1 cellular context compared by ENCODE assay signal in the genomic region with DNA sequence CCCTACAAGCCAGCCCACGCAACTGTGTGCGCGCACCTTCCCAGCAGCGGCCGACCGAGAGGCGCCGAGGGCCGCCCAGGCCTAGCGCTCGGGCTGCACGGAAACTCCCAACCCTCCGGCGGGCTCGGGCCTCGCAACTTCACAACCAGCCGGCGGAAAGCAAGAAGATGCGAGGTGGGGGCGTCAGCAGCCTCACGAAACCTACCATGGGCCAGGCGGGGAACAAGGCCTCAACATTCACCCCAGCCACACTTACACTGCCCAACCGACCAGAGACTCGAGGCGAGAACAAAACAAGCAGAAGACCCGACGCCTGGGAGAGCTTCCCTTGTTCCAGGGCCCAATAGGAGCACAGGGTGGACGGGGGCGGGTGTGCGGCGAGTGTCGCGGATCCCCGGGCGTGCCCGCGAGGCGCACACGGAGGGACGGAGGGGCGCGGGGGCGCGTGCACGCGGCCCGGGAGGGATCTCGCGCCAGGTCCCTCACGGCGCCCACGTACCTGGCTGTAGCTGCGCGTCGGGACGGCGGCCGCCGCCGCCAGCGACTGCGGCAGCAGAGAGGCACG.
TF ChIP-seq lines count a peak whose summit lies in the region.

No MANE protein-coding gene starts in this region.

TF ChIP-seq in K562, 482 proteins besides CTCF, POLR2A, EP300 and RAD21 (continued from another document and continues in another):
- TF ChIP-seq, protein P1, sequence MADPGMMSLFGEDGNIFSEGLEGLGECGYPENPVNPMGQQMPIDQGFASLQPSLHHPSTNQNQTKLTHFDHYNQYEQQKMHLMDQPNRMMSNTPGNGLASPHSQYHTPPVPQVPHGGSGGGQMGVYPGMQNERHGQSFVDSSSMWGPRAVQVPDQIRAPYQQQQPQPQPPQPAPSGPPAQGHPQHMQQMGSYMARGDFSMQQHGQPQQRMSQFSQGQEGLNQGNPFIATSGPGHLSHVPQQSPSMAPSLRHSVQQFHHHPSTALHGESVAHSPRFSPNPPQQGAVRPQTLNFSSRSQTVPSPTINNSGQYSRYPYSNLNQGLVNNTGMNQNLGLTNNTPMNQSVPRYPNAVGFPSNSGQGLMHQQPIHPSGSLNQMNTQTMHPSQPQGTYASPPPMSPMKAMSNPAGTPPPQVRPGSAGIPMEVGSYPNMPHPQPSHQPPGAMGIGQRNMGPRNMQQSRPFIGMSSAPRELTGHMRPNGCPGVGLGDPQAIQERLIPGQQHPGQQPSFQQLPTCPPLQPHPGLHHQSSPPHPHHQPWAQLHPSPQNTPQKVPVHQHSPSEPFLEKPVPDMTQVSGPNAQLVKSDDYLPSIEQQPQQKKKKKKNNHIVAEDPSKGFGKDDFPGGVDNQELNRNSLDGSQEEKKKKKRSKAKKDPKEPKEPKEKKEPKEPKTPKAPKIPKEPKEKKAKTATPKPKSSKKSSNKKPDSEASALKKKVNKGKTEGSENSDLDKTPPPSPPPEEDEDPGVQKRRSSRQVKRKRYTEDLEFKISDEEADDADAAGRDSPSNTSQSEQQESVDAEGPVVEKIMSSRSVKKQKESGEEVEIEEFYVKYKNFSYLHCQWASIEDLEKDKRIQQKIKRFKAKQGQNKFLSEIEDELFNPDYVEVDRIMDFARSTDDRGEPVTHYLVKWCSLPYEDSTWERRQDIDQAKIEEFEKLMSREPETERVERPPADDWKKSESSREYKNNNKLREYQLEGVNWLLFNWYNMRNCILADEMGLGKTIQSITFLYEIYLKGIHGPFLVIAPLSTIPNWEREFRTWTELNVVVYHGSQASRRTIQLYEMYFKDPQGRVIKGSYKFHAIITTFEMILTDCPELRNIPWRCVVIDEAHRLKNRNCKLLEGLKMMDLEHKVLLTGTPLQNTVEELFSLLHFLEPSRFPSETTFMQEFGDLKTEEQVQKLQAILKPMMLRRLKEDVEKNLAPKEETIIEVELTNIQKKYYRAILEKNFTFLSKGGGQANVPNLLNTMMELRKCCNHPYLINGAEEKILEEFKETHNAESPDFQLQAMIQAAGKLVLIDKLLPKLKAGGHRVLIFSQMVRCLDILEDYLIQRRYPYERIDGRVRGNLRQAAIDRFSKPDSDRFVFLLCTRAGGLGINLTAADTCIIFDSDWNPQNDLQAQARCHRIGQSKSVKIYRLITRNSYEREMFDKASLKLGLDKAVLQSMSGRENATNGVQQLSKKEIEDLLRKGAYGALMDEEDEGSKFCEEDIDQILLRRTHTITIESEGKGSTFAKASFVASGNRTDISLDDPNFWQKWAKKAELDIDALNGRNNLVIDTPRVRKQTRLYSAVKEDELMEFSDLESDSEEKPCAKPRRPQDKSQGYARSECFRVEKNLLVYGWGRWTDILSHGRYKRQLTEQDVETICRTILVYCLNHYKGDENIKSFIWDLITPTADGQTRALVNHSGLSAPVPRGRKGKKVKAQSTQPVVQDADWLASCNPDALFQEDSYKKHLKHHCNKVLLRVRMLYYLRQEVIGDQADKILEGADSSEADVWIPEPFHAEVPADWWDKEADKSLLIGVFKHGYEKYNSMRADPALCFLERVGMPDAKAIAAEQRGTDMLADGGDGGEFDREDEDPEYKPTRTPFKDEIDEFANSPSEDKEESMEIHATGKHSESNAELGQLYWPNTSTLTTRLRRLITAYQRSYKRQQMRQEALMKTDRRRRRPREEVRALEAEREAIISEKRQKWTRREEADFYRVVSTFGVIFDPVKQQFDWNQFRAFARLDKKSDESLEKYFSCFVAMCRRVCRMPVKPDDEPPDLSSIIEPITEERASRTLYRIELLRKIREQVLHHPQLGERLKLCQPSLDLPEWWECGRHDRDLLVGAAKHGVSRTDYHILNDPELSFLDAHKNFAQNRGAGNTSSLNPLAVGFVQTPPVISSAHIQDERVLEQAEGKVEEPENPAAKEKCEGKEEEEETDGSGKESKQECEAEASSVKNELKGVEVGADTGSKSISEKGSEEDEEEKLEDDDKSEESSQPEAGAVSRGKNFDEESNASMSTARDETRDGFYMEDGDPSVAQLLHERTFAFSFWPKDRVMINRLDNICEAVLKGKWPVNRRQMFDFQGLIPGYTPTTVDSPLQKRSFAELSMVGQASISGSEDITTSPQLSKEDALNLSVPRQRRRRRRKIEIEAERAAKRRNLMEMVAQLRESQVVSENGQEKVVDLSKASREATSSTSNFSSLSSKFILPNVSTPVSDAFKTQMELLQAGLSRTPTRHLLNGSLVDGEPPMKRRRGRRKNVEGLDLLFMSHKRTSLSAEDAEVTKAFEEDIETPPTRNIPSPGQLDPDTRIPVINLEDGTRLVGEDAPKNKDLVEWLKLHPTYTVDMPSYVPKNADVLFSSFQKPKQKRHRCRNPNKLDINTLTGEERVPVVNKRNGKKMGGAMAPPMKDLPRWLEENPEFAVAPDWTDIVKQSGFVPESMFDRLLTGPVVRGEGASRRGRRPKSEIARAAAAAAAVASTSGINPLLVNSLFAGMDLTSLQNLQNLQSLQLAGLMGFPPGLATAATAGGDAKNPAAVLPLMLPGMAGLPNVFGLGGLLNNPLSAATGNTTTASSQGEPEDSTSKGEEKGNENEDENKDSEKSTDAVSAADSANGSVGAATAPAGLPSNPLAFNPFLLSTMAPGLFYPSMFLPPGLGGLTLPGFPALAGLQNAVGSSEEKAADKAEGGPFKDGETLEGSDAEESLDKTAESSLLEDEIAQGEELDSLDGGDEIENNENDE (IDR thresholded peaks at IDR 0.05; ENCODE audit: low read depth, low read length) = no peak
- no peak for TF ChIP-seq ZNF354B (CRISPR knock-in tag; IDR thresholded peaks at IDR 0.05)
- no peak for TF ChIP-seq NCOR1 (IDR thresholded peaks at IDR 0.05)
- no peak for TF ChIP-seq KAT8 (IDR thresholded peaks at IDR 0.05; ENCODE audit: low read depth)
- no peak for TF ChIP-seq ZNF398 (CRISPR knock-in tag; IDR thresholded peaks at IDR 0.05)
- no peak for TF ChIP-seq ZNF174 (CRISPR knock-in tag; IDR thresholded peaks at IDR 0.05)
- no peak for TF ChIP-seq NONO (IDR thresholded peaks at IDR 0.05; ENCODE audit: low read depth in 2 of 2, low read length in 1 of 2)
- TF ChIP-seq BDP1 (IDR thresholded peaks at IDR 0.05; ENCODE audit: insufficient read depth, insufficient read length) = no peak
- TF ChIP-seq ZNF696 (CRISPR knock-in tag; conservative IDR thresholded peaks at IDR 0.05) = no peak
- no peak for TF ChIP-seq XRCC3 (IDR thresholded peaks at IDR 0.05)
- no peak for TF ChIP-seq BRF2 (IDR thresholded peaks at IDR 0.05; ENCODE audit: borderline replicate concordance, insufficient read depth, insufficient read length)
- no peak for TF ChIP-seq HLTF (IDR thresholded peaks at IDR 0.05)
- no peak for TF ChIP-seq CEBPB (tag; IDR thresholded peaks at IDR 0.05)
- TF ChIP-seq CHD1 (IDR thresholded peaks at IDR 0.05; ENCODE audit: low read length) = peak; percentile 73
- TF ChIP-seq FUS (optimal IDR thresholded peaks at IDR 0.05; ENCODE audit: low read depth, low read length) = no peak
- TF ChIP-seq SMAD4 (CRISPR knock-in tag; conservative IDR thresholded peaks at IDR 0.05) = no peak
- TF ChIP-seq NUFIP1 (IDR thresholded peaks at IDR 0.05; ENCODE audit: partially characterized antibody) = no peak
- no peak for TF ChIP-seq ZKSCAN8 (CRISPR knock-in tag; IDR thresholded peaks at IDR 0.05)
- TF ChIP-seq NCOA2 (IDR thresholded peaks at IDR 0.05; ENCODE audit: partially characterized antibody in 2 of 2) = no peak
- no peak for TF ChIP-seq ARID2 (IDR thresholded peaks at IDR 0.05)
- TF ChIP-seq, protein P2, sequence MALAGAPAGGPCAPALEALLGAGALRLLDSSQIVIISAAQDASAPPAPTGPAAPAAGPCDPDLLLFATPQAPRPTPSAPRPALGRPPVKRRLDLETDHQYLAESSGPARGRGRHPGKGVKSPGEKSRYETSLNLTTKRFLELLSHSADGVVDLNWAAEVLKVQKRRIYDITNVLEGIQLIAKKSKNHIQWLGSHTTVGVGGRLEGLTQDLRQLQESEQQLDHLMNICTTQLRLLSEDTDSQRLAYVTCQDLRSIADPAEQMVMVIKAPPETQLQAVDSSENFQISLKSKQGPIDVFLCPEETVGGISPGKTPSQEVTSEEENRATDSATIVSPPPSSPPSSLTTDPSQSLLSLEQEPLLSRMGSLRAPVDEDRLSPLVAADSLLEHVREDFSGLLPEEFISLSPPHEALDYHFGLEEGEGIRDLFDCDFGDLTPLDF (CRISPR knock-in tag; IDR thresholded peaks at IDR 0.05) = no peak
- TF ChIP-seq ZNF239 (CRISPR knock-in tag; IDR thresholded peaks at IDR 0.05) = no peak
- no peak for TF ChIP-seq NFRKB (IDR thresholded peaks at IDR 0.05; ENCODE audit: low read depth)
- TF ChIP-seq BMI1 (IDR thresholded peaks at IDR 0.05; ENCODE audit: low read length) = no peak
- TF ChIP-seq MCM3 (IDR thresholded peaks at IDR 0.05) = no peak
- TF ChIP-seq SIN3B (IDR thresholded peaks at IDR 0.05; ENCODE audit: low read depth) = no peak
- 0 out of 2 replicates have a peak, but pooled peaks have one; percentile 7 for TF ChIP-seq ZNF232 (CRISPR knock-in tag; IDR thresholded peaks at IDR 0.05)
- TF ChIP-seq SREBF2 (CRISPR knock-in tag; IDR thresholded peaks at IDR 0.05) = no peak
- TF ChIP-seq RBFOX2 (IDR thresholded peaks at IDR 0.05; ENCODE audit: low read depth, low read length) = peak; percentile 86
- TF ChIP-seq FOSL1 (tag; conservative IDR thresholded peaks at IDR 0.05) = no peak
- no peak for TF ChIP-seq CCNT2 (IDR thresholded peaks at IDR 0.05; ENCODE audit: borderline replicate concordance, extremely low read depth, insufficient read length, low read depth, low read length)
- TF ChIP-seq TRIM24 (IDR thresholded peaks at IDR 0.05) = no peak
- no peak for TF ChIP-seq ZNF217 (CRISPR knock-in tag; IDR thresholded peaks at IDR 0.05)
- peak; percentile 88 for TF ChIP-seq FOXP1 (CRISPR knock-in tag; IDR thresholded peaks at IDR 0.05)
- TF ChIP-seq ZBTB43 (CRISPR knock-in tag; IDR thresholded peaks at IDR 0.05) = no peak
- TF ChIP-seq POLR2AphosphoS5 (IDR thresholded peaks at IDR 0.05; ENCODE audit: control insufficient read depth, insufficient read depth, low read depth, low read length) = no peak
- TF ChIP-seq, protein P3, sequence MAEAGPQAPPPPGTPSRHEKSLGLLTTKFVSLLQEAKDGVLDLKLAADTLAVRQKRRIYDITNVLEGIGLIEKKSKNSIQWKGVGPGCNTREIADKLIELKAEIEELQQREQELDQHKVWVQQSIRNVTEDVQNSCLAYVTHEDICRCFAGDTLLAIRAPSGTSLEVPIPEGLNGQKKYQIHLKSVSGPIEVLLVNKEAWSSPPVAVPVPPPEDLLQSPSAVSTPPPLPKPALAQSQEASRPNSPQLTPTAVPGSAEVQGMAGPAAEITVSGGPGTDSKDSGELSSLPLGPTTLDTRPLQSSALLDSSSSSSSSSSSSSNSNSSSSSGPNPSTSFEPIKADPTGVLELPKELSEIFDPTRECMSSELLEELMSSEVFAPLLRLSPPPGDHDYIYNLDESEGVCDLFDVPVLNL (CRISPR knock-in tag; IDR thresholded peaks at IDR 0.05; ENCODE audit: low read depth) = 0 out of 2 replicates have a peak, but pooled peaks have one; percentile 16
- TF ChIP-seq NR0B1 (IDR thresholded peaks at IDR 0.05; ENCODE audit: partially characterized antibody) = no peak
- TF ChIP-seq KHSRP (IDR thresholded peaks at IDR 0.05) = no peak
- no peak for TF ChIP-seq MAFF (IDR thresholded peaks at IDR 0.05; ENCODE audit: low read length)
- TF ChIP-seq ZNF280B (CRISPR knock-in tag; IDR thresholded peaks at IDR 0.05) = no peak
- no peak; a peak in 1 of 4 replicates for TF ChIP-seq KDM4B (IDR thresholded peaks at IDR 0.05; ENCODE audit: borderline replicate concordance in 2 of 2, low read depth in 1 of 2)
- peak; percentile 71 for TF ChIP-seq ZNF121 (CRISPR knock-in tag; conservative IDR thresholded peaks at IDR 0.05)
